Comparison of ENCODE assay signal across 1 cellular context in genomic region chr1:75724472-75725022, GRCh38.
TF ChIP-seq lines count a peak whose summit lies in the region.

TSS of gene ACADM (plus strand) at chr1:75724709. CDS start at chr1:75724788, 79 bp downstream.

TF ChIP-seq in HepG2, 621 proteins besides CTCF, POLR2A, EP300 and RAD21 (continued from another document and continues in another):
- TF ChIP-seq HBP1 (CRISPR knock-in tag; IDR thresholded peaks at IDR 0.05; ENCODE audit: low read depth) (0 out of 2 replicates have a peak, but pooled peaks have one; percentile 29), ZNF530 (CRISPR knock-in tag; IDR thresholded peaks at IDR 0.05; ENCODE audit: low read depth) (no peak), ZNF33B (CRISPR knock-in tag; IDR thresholded peaks at IDR 0.05) (no peak), ATAD3A (CRISPR knock-in tag; IDR thresholded peaks at IDR 0.05) (no peak), PREB (CRISPR knock-in tag; IDR thresholded peaks at IDR 0.05) (no peak), ZNF235 (CRISPR knock-in tag; IDR thresholded peaks at IDR 0.05; ENCODE audit: borderline replicate concordance) (no peak), PTBP1 (IDR thresholded peaks at IDR 0.05; ENCODE audit: low read depth, low read length, poor library complexity, severe bottlenecking) (no peak), SMAD1 (CRISPR knock-in tag; IDR thresholded peaks at IDR 0.05; ENCODE audit: borderline replicate concordance, low read depth) (0 out of 2 replicates have a peak, but pooled peaks have one; percentile 43), ZNF678 (CRISPR knock-in tag; IDR thresholded peaks at IDR 0.05) (no peak), MAZ (IDR thresholded peaks at IDR 0.05; ENCODE audit: borderline replicate concordance, low read depth, low read length) (0 out of 2 replicates have a peak, but pooled peaks have one; percentile 48), MAZ (CRISPR knock-in tag; IDR thresholded peaks at IDR 0.05; ENCODE audit: low read depth) (peak; percentile 59), HNF4G (IDR thresholded peaks at IDR 0.05; ENCODE audit: borderline replicate concordance, low read depth, low read length) (no peak), HNF4G (CRISPR knock-in tag; IDR thresholded peaks at IDR 0.05; ENCODE audit: borderline replicate concordance, low read depth) (0 out of 2 replicates have a peak, but pooled peaks have one; percentile 21), PPARG (CRISPR knock-in tag; conservative IDR thresholded peaks at IDR 0.05) (peak; percentile 87), U2AF1 (optimal IDR thresholded peaks at IDR 0.05; ENCODE audit: low read depth, low read length) (no peak), MXD4 (CRISPR knock-in tag; IDR thresholded peaks at IDR 0.05) (peak; percentile 46; the same call in 1 of the 2 replicates), MAF1 (CRISPR knock-in tag; IDR thresholded peaks at IDR 0.05; ENCODE audit: borderline replicate concordance) (peak; percentile 84), HMG20A (CRISPR knock-in tag; IDR thresholded peaks at IDR 0.05; ENCODE audit: borderline replicate concordance) (no peak), ZNF83 (CRISPR knock-in tag; IDR thresholded peaks at IDR 0.05; ENCODE audit: borderline replicate concordance) (no peak), ZNF569 (CRISPR knock-in tag; IDR thresholded peaks at IDR 0.05; ENCODE audit: borderline replicate concordance) (no peak), ZNF75D (CRISPR knock-in tag; IDR thresholded peaks at IDR 0.05; ENCODE audit: borderline replicate concordance) (no peak), ZSCAN22 (CRISPR knock-in tag; IDR thresholded peaks at IDR 0.05) (no peak), GTF2F1 (IDR thresholded peaks at IDR 0.05; ENCODE audit: low read length) (no peak), ZNF501 (CRISPR knock-in tag; IDR thresholded peaks at IDR 0.05) (peak; percentile 84; the same call in 1 of the 2 replicates), ZFP36L1 (CRISPR knock-in tag; IDR thresholded peaks at IDR 0.05) (no peak), MED1 (CRISPR knock-in tag; IDR thresholded peaks at IDR 0.05) (peak; percentile 71), ATF3 (CRISPR knock-in tag; IDR thresholded peaks at IDR 0.05) (no peak; the same call in 1 of the 2 replicates), ZNF883 (CRISPR knock-in tag; IDR thresholded peaks at IDR 0.05; ENCODE audit: not compliant biosample characterization) (no peak), ZSCAN21 (CRISPR knock-in tag; IDR thresholded peaks at IDR 0.05; ENCODE audit: borderline replicate concordance) (peak; percentile 83), HNF4A (CRISPR knock-in tag; IDR thresholded peaks at IDR 0.05) (peak; percentile 60; the same call in 1 of the 2 replicates), RNF2 (conservative IDR thresholded peaks at IDR 0.05; ENCODE audit: low read depth) (no peak), ZMYM3 (CRISPR knock-in tag; IDR thresholded peaks at IDR 0.05) (0 out of 2 replicates have a peak, but pooled peaks have one; percentile 32), NCOA1 (CRISPR knock-in tag; IDR thresholded peaks at IDR 0.05) (no peak), MXI1 (IDR thresholded peaks at IDR 0.05; ENCODE audit: borderline replicate concordance, low read depth, low read length) (peak; percentile 39; the same call in 1 of the 3 replicates), LCORL (IDR thresholded peaks at IDR 0.05) (no peak), LCORL (CRISPR knock-in tag; IDR thresholded peaks at IDR 0.05) (0 out of 2 replicates have a peak, but pooled peaks have one; percentile 59), SIX1 (CRISPR knock-in tag; IDR thresholded peaks at IDR 0.05; ENCODE audit: borderline replicate concordance) (0 out of 2 replicates have a peak, but pooled peaks have one; percentile 16), BRF2 (CRISPR knock-in tag; IDR thresholded peaks at IDR 0.05) (no peak), CHCHD3 (CRISPR knock-in tag; IDR thresholded peaks at IDR 0.05) (0 out of 2 replicates have a peak, but pooled peaks have one; percentile 27), HMG20B (CRISPR knock-in tag; conservative IDR thresholded peaks at IDR 0.05) (peak; percentile 70; the same call in 1 of the 2 replicates), ZNF337 (CRISPR knock-in tag; IDR thresholded peaks at IDR 0.05; ENCODE audit: borderline replicate concordance, low read depth) (no peak)
- TF ChIP-seq, protein P1, sequence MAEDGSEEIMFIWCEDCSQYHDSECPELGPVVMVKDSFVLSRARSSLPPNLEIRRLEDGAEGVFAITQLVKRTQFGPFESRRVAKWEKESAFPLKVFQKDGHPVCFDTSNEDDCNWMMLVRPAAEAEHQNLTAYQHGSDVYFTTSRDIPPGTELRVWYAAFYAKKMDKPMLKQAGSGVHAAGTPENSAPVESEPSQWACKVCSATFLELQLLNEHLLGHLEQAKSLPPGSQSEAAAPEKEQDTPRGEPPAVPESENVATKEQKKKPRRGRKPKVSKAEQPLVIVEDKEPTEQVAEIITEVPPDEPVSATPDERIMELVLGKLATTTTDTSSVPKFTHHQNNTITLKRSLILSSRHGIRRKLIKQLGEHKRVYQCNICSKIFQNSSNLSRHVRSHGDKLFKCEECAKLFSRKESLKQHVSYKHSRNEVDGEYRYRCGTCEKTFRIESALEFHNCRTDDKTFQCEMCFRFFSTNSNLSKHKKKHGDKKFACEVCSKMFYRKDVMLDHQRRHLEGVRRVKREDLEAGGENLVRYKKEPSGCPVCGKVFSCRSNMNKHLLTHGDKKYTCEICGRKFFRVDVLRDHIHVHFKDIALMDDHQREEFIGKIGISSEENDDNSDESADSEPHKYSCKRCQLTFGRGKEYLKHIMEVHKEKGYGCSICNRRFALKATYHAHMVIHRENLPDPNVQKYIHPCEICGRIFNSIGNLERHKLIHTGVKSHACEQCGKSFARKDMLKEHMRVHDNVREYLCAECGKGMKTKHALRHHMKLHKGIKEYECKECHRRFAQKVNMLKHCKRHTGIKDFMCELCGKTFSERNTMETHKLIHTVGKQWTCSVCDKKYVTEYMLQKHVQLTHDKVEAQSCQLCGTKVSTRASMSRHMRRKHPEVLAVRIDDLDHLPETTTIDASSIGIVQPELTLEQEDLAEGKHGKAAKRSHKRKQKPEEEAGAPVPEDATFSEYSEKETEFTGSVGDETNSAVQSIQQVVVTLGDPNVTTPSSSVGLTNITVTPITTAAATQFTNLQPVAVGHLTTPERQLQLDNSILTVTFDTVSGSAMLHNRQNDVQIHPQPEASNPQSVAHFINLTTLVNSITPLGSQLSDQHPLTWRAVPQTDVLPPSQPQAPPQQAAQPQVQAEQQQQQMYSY (CRISPR knock-in tag; IDR thresholded peaks at IDR 0.05), result no peak
- TF ChIP-seq, protein P2, sequence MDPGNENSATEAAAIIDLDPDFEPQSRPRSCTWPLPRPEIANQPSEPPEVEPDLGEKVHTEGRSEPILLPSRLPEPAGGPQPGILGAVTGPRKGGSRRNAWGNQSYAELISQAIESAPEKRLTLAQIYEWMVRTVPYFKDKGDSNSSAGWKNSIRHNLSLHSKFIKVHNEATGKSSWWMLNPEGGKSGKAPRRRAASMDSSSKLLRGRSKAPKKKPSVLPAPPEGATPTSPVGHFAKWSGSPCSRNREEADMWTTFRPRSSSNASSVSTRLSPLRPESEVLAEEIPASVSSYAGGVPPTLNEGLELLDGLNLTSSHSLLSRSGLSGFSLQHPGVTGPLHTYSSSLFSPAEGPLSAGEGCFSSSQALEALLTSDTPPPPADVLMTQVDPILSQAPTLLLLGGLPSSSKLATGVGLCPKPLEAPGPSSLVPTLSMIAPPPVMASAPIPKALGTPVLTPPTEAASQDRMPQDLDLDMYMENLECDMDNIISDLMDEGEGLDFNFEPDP (CRISPR knock-in tag; conservative IDR thresholded peaks at IDR 0.05), result no peak
- TF ChIP-seq, protein P3, sequence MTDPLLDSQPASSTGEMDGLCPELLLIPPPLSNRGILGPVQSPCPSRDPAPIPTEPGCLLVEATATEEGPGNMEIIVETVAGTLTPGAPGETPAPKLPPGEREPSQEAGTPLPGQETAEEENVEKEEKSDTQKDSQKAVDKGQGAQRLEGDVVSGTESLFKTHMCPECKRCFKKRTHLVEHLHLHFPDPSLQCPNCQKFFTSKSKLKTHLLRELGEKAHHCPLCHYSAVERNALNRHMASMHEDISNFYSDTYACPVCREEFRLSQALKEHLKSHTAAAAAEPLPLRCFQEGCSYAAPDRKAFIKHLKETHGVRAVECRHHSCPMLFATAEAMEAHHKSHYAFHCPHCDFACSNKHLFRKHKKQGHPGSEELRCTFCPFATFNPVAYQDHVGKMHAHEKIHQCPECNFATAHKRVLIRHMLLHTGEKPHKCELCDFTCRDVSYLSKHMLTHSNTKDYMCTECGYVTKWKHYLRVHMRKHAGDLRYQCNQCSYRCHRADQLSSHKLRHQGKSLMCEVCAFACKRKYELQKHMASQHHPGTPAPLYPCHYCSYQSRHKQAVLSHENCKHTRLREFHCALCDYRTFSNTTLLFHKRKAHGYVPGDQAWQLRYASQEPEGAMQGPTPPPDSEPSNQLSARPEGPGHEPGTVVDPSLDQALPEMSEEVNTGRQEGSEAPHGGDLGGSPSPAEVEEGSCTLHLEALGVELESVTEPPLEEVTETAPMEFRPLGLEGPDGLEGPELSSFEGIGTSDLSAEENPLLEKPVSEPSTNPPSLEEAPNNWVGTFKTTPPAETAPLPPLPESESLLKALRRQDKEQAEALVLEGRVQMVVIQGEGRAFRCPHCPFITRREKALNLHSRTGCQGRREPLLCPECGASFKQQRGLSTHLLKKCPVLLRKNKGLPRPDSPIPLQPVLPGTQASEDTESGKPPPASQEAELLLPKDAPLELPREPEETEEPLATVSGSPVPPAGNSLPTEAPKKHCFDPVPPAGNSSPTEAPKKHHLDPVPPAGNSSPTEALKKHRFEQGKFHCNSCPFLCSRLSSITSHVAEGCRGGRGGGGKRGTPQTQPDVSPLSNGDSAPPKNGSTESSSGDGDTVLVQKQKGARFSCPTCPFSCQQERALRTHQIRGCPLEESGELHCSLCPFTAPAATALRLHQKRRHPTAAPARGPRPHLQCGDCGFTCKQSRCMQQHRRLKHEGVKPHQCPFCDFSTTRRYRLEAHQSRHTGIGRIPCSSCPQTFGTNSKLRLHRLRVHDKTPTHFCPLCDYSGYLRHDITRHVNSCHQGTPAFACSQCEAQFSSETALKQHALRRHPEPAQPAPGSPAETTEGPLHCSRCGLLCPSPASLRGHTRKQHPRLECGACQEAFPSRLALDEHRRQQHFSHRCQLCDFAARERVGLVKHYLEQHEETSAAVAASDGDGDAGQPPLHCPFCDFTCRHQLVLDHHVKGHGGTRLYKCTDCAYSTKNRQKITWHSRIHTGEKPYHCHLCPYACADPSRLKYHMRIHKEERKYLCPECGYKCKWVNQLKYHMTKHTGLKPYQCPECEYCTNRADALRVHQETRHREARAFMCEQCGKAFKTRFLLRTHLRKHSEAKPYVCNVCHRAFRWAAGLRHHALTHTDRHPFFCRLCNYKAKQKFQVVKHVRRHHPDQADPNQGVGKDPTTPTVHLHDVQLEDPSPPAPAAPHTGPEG (CRISPR knock-in tag; IDR thresholded peaks at IDR 0.05), result no peak
- TF ChIP-seq, protein P4, sequence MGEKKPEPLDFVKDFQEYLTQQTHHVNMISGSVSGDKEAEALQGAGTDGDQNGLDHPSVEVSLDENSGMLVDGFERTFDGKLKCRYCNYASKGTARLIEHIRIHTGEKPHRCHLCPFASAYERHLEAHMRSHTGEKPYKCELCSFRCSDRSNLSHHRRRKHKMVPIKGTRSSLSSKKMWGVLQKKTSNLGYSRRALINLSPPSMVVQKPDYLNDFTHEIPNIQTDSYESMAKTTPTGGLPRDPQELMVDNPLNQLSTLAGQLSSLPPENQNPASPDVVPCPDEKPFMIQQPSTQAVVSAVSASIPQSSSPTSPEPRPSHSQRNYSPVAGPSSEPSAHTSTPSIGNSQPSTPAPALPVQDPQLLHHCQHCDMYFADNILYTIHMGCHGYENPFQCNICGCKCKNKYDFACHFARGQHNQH (CRISPR knock-in tag; IDR thresholded peaks at IDR 0.05), result peak; percentile 44; the same call in 1 of the 2 replicates
- TF ChIP-seq, protein P5, sequence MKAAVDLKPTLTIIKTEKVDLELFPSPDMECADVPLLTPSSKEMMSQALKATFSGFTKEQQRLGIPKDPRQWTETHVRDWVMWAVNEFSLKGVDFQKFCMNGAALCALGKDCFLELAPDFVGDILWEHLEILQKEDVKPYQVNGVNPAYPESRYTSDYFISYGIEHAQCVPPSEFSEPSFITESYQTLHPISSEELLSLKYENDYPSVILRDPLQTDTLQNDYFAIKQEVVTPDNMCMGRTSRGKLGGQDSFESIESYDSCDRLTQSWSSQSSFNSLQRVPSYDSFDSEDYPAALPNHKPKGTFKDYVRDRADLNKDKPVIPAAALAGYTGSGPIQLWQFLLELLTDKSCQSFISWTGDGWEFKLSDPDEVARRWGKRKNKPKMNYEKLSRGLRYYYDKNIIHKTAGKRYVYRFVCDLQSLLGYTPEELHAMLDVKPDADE (CRISPR knock-in tag; IDR thresholded peaks at IDR 0.05), result no peak
